Comparison of ENCODE assay signal across 25 cellular contexts in genomic region chr6:122107256-122107655, GRCh38.
DNase-seq lines count a peak whose midpoint lies in the region; FAIRE-seq and TF ChIP-seq lines count a peak whose summit lies in the region.
"Had no signal": no experiment of that assay in that cellular context is flagged by ENCODE, and none has a peak within 500 bp of the region (broad histone marks: within the 10 kb centered on the region; RNA-seq: fewer than 3 reads in every experiment).

No MANE protein-coding gene starts in this region.

- H3K79me2 ChIP-seq in mesendoderm (ENCODE audit: control insufficient read depth, insufficient read depth, low read length): no peaks in the 10 kb centered on the region

- H3K4me1 ChIP-seq in mesendoderm (ENCODE audit: control insufficient read depth, low read depth, low read length): no peaks in the 10 kb centered on the region
- no peaks in the 10 kb centered on the region for H3K4me1 ChIP-seq in kidney (ENCODE audit: control insufficient read depth in 1 of 2, insufficient read depth in 1 of 2, low read depth in 1 of 2, low read length in 2 of 2)
- H3K4me1 ChIP-seq: BE2C, BLaER1 had no signal

- H3K27me3 ChIP-seq in bronchial epithelial cell (ENCODE audit: control insufficient read depth, insufficient read depth, low read length) (no peaks in the 10 kb centered on the region), mesendoderm (ENCODE audit: insufficient read depth, low read length, poor library complexity) (no peaks in the 10 kb centered on the region)
- H3K27me3 ChIP-seq: BE2C, BLaER1 had no signal

- intact Hi-C loops in posterior cingulate gyrus (cut with DNase I) (no loop called here), kidney (cut with DNase I) (no loop called here)

- no peak overlapping the region for H2BK120ac ChIP-seq in mesendoderm (ENCODE audit: low read depth, low read length)

- no peak overlapping the region for H3K18ac ChIP-seq in mesendoderm (ENCODE audit: low read length)

- H3K23ac ChIP-seq in mesendoderm (ENCODE audit: low read length): no peak overlapping the region

- TF ChIP-seq CTCF in bronchial epithelial cell (IDR thresholded peaks at IDR 0.05; ENCODE audit: insufficient read depth, low read length, severe bottlenecking) (no peak), kidney (IDR thresholded peaks at IDR 0.05; ENCODE audit: borderline replicate concordance, extremely low read depth, insufficient read depth) (no peak), GM20000 (IDR thresholded peaks at IDR 0.05; ENCODE audit: extremely low read depth, missing control alignments) (no peak)

- H3K27ac ChIP-seq in mesendoderm (ENCODE audit: low read depth, low read length) (no peak overlapping the region), kidney (ENCODE audit: low read depth in 2 of 2, low read length in 2 of 2) (no peak overlapping the region)
- H3K27ac ChIP-seq: BLaER1 had no signal

- no peak overlapping the region for H2AK5ac ChIP-seq in mesendoderm (ENCODE audit: low read length)

- no CpG with 5 or more reads among the region's 1 CpG for WGBS in mesendoderm (ENCODE audit: extremely low coverage, insufficient coverage, low lambda C conversion rate)

- no peak overlapping the region for H3K56ac ChIP-seq in mesendoderm (ENCODE audit: low read length)

- H3K9ac ChIP-seq in mesendoderm (ENCODE audit: low read length) (no peak overlapping the region), kidney (ENCODE audit: low read length in 2 of 2) (no peak overlapping the region)
- H3K9ac ChIP-seq: BLaER1 had no signal

- no peaks in the 10 kb centered on the region for H3K79me1 ChIP-seq in mesendoderm (ENCODE audit: low read length)

- peak overlapping the region; percentile 45 for H2BK15ac ChIP-seq in mesendoderm (replicated peaks; ENCODE audit: low read depth)

- no peak overlapping the region for H4K5ac ChIP-seq in mesendoderm (ENCODE audit: low read length)

- no peak overlapping the region for H3K4ac ChIP-seq in mesendoderm (ENCODE audit: low read depth, low read length)

- no peaks in the 10 kb centered on the region for H3K9me3 ChIP-seq in kidney (ENCODE audit: control insufficient read depth in 1 of 2, low read length in 2 of 2)
- H3K9me3 ChIP-seq: BE2C, BLaER1 had no signal

- H3K4me3 ChIP-seq in bronchial epithelial cell (ENCODE audit: low read depth, low read length): no peak overlapping the region
- no peak overlapping the region for H3K4me3 ChIP-seq in mesendoderm (ENCODE audit: low read length)
- no peak overlapping the region for H3K4me3 ChIP-seq in kidney (ENCODE audit: low read length in 2 of 2)
- H3K4me3 ChIP-seq: BLaER1, GM12878 had no signal

- H3K4me2 ChIP-seq in mesendoderm (ENCODE audit: low read length): no peak overlapping the region
- H3K4me2 ChIP-seq: BLaER1 had no signal

- H2BK5ac ChIP-seq in mesendoderm (ENCODE audit: low read length): no peak overlapping the region

- FAIRE-seq in bronchial epithelial cell (lab: Jason Lieb, UNC): no peak
- FAIRE-seq in kidney (lab: Jason Lieb, UNC): no peak
- FAIRE-seq: A204.1, GM12878, GM12892, GM18507 had no signal

- DNase-seq in bronchial epithelial cell (ENCODE audit: low read depth): peak; percentile 3
- no peak for DNase-seq in mesendoderm
- no peak for DNase-seq in posterior cingulate gyrus
- no peak for DNase-seq in kidney
- DNase-seq in GM20000 (ENCODE audit: low spot score): no peak
- DNase-seq: 8988T; ACHN; BE2C; C1 segment of cervical spinal cord; CD4-positive, alpha-beta memory T cell; CD4-positive, CD25-positive, alpha-beta regulatory T cell; CD8-positive, alpha-beta memory T cell; COR-L47; DMS 273 treated with DMSO at 0.1 percent for 48 hours; DMS153; DMS53; DMS79; DND-41; EL; GDM1 had no signal

- H3K36me3 ChIP-seq in bronchial epithelial cell (ENCODE audit: control insufficient read depth, insufficient read depth, low read length): no peaks in the 10 kb centered on the region
- H3K36me3 ChIP-seq in mesendoderm (ENCODE audit: control insufficient read depth, insufficient read depth, low read length): no peaks in the 10 kb centered on the region
- no peaks in the 10 kb centered on the region for H3K36me3 ChIP-seq in kidney (ENCODE audit: control insufficient read depth in 1 of 2, insufficient read depth in 2 of 2, low read length in 2 of 2)
- H3K36me3 ChIP-seq: BE2C, BLaER1 had no signal

- no peak overlapping the region for H4K8ac ChIP-seq in mesendoderm (ENCODE audit: low read depth, low read length)
